Comparison of ENCODE assay signal across 10 cellular contexts in the genomic region with DNA sequence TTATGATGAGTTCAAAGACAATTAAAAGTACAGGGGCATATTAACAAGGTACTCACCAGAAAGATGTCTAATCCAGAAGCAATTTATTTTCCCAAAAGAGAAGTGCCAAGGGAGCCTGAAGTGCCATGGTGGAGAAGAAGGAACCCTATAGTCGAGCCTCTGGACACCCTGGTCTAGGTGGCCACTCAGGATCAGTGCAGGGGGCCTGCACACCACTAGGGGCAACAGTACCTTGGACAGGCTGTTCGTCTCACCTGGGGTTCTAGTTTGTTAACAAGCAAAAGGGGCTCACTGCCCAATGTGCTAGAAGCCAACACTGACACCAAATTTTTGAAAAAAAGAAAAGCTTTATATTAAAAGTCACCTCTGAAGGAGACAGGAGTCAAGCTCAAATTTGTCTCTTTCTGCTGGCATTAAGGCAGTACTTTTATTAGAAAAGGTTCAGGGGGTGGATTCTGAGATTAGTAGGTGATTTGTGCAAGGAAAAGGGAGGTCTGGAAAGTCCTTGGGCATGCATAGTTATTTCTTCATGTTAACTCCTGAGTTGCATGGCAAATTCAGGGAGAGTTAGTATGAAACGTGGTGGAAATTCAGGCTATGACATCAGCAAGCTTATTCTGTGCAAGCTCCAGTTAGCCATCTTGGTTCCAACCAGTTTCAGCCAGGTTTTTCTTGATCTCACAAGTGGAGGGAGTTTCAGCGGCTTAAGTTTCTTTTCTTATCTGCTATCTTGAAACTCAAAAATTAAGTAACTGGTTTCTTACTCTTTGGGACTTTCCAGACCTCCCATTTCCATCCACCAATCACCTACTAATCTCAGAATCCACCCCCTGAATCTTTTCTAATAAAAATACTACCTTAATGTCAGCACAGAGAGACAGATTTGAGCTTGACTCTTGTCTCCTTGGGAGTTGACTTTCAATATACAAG. TPM values are rescaled to one million over a fixed set of nuclear protein-coding genes. Genes with fewer than 3 reads are reported as not detected.
DNase-seq lines count a peak whose midpoint lies in the region; ATAC-seq and TF ChIP-seq lines count a peak whose summit lies in the region.
"Had no signal": no experiment of that assay in that cellular context is flagged by ENCODE, and none has a peak within 500 bp of the region (broad histone marks: within the 10 kb centered on the region; RNA-seq: fewer than 3 reads in every experiment).

No MANE protein-coding gene starts in this region.

- H3K27ac ChIP-seq in right atrium auricular region = no peak overlapping the region
- H3K27ac ChIP-seq: BLaER1 had no signal

- H3K9me3 ChIP-seq in right atrium auricular region = no peaks in the 10 kb centered on the region
- H3K9me3 ChIP-seq: BLaER1 had no signal

- DNase-seq in right atrium auricular region (ENCODE audit: low spot score) (peak; percentile 16), Right ventricle myocardium inferior (ENCODE audit: missing footprints) (no peak), retina (no peak), NCI-H1436 (lab: John Stamatoyannopoulos, UW) (no peak)
- DNase-seq in stimulated activated naive CD8-positive, alpha-beta T cell treated with anti-CD3 and anti-CD28 coated beads, Interleukin-15, Interleukin-2, amounts not matched to agents 100 U/mL and 50 U/mL, for 24 hours = no peak
- DNase-seq in effector CD8-positive, alpha-beta T cell (lab: John Stamatoyannopoulos, UW) = no peak

- H3K27me3 ChIP-seq in right atrium auricular region = no peaks in the 10 kb centered on the region
- H3K27me3 ChIP-seq: BLaER1 had no signal

- intact Hi-C loops in Right ventricle myocardium inferior (cut with DNase I) = no loop called here

- ATAC-seq in Right ventricle myocardium inferior (no peak), GM21825 (IDR thresholded peaks at IDR 0.05; ENCODE audit: unreplicated experiment) (peak; percentile 63), HG03460 (IDR thresholded peaks at IDR 0.05; ENCODE audit: unreplicated experiment) (peak; percentile 61)
- ATAC-seq in stimulated activated naive CD8-positive, alpha-beta T cell treated with anti-CD3 and anti-CD28 coated beads, Interleukin-15, Interleukin-2, amounts not matched to agents 100 U/mL and 50 U/mL, for 24 hours = peak; percentile 73

- H3K36me3 ChIP-seq in right atrium auricular region = no peaks in the 10 kb centered on the region
- H3K36me3 ChIP-seq: BLaER1 had no signal

- no peak overlapping the region for H3K4me3 ChIP-seq in right atrium auricular region
- H3K4me3 ChIP-seq: BLaER1 had no signal

- H3K4me1 ChIP-seq in right atrium auricular region = no peaks in the 10 kb centered on the region

- TF ChIP-seq CTCF in right atrium auricular region (IDR thresholded peaks at IDR 0.05) = no peak

RNA-seq across cellular contexts. Expression of gene CBY2, which starts 0.9 kb away (rescaled TPM):
- total RNA-seq in right atrium auricular region (not detected), Right ventricle myocardium inferior (not detected)
- total RNA-seq: fibroblast of villous mesenchyme had no signal
